In genomic region chr14:91510171-91511013, GRCh38 we compare ENCODE assay signal across 1 cellular context.
TF ChIP-seq lines count a peak whose summit lies in the region.

PPP4R3A (minus strand) TSS chr14:91510310; CDS start chr14:91509647, 663 bp downstream.

TF ChIP-seq in HEK293, 187 proteins besides CTCF, POLR2A, EP300 and RAD21 (continued from another document and continues in another):
- peak; percentile 88; the same call in 1 of the 2 replicates for TF ChIP-seq PBX3 (CRISPR knock-in tag; IDR thresholded peaks at IDR 0.05)
- peak; percentile 7 for TF ChIP-seq ZNF449 (tag by site-specific recombination; IDR thresholded peaks at IDR 0.05)
- no peak for TF ChIP-seq ZNF280C (tag by site-specific recombination; IDR thresholded peaks at IDR 0.05)
- peak; percentile 90 for TF ChIP-seq GLIS1 (tag by site-specific recombination; IDR thresholded peaks at IDR 0.05)
- peak; percentile 11; the same call in 1 of the 2 replicates for TF ChIP-seq ZNF18 (tag by site-specific recombination; IDR thresholded peaks at IDR 0.05)
- TF ChIP-seq YY1 (tag by site-specific recombination; IDR thresholded peaks at IDR 0.05): peak; percentile 98
- peak; percentile 57; the same call in 1 of the 2 replicates for TF ChIP-seq ZNF2 (tag by site-specific recombination; IDR thresholded peaks at IDR 0.05)
- TF ChIP-seq ZNF423 (tag by site-specific recombination; IDR thresholded peaks at IDR 0.05): 0 out of 2 replicates have a peak, but pooled peaks have one; percentile 24
- peak; percentile 77 for TF ChIP-seq OSR2 (tag by site-specific recombination; IDR thresholded peaks at IDR 0.05)
- no peak for TF ChIP-seq ZNF585B (tag by site-specific recombination; IDR thresholded peaks at IDR 0.05)
- TF ChIP-seq ZNF645 (tag by site-specific recombination; IDR thresholded peaks at IDR 0.05): 0 out of 2 replicates have a peak, but pooled peaks have one; percentile 5
- no peak for TF ChIP-seq ZNF426 (tag by site-specific recombination; IDR thresholded peaks at IDR 0.05)
- TF ChIP-seq ZNF366 (tag by site-specific recombination; conservative IDR thresholded peaks at IDR 0.05): peak; percentile 87
- peak; percentile 98 for TF ChIP-seq SP3 (tag by site-specific recombination; IDR thresholded peaks at IDR 0.05)
- TF ChIP-seq ZBTB6 (tag by site-specific recombination; IDR thresholded peaks at IDR 0.05): peak; percentile 91
- TF ChIP-seq ZNF785 (tag by site-specific recombination; IDR thresholded peaks at IDR 0.05): peak; percentile 16; the same call in 1 of the 2 replicates
- no peak for TF ChIP-seq SALL2 (tag by site-specific recombination; IDR thresholded peaks at IDR 0.05; ENCODE audit: borderline replicate concordance)
- no peak for TF ChIP-seq ZNF776 (tag by site-specific recombination; IDR thresholded peaks at IDR 0.05; ENCODE audit: borderline replicate concordance)
- peak; percentile 72 for TF ChIP-seq ZBTB11 (tag by site-specific recombination; conservative IDR thresholded peaks at IDR 0.05; ENCODE audit: low read depth)
- peak; percentile 92 for TF ChIP-seq ZFP69B (tag by site-specific recombination; IDR thresholded peaks at IDR 0.05)
- TF ChIP-seq ZNF121 (tag by site-specific recombination; IDR thresholded peaks at IDR 0.05): peak; percentile 50; the same call in 1 of the 2 replicates
- TF ChIP-seq ZNF639 (tag by site-specific recombination; IDR thresholded peaks at IDR 0.05): no peak; the same call in 1 of the 2 replicates
- peak; percentile 96 for TF ChIP-seq ZFHX2 (tag by site-specific recombination; conservative IDR thresholded peaks at IDR 0.05)
- TF ChIP-seq ZNF555 (tag by site-specific recombination; conservative IDR thresholded peaks at IDR 0.05): no peak
- peak; percentile 85; the same call in 1 of the 2 replicates for TF ChIP-seq ZNF843 (tag by site-specific recombination; IDR thresholded peaks at IDR 0.05)
- TF ChIP-seq ZNF629 (tag by site-specific recombination; IDR thresholded peaks at IDR 0.05): peak; percentile 90
- 0 out of 2 replicates have a peak, but pooled peaks have one; percentile 12 for TF ChIP-seq ZSCAN23 (tag by site-specific recombination; IDR thresholded peaks at IDR 0.05)
- TF ChIP-seq ZBTB8A (tag by site-specific recombination; IDR thresholded peaks at IDR 0.05): peak; percentile 98
- peak; percentile 98 for TF ChIP-seq ZNF398 (tag by site-specific recombination; IDR thresholded peaks at IDR 0.05)
- TF ChIP-seq ZNF23 (tag by site-specific recombination; IDR thresholded peaks at IDR 0.05; ENCODE audit: borderline replicate concordance): 0 out of 2 replicates have a peak, but pooled peaks have one; percentile 85
- TF ChIP-seq ZNF239 (tag by site-specific recombination; IDR thresholded peaks at IDR 0.05): no peak
- peak; percentile 98 for TF ChIP-seq SP2 (tag by site-specific recombination; IDR thresholded peaks at IDR 0.05)
- TF ChIP-seq PRDM10 (tag by site-specific recombination; IDR thresholded peaks at IDR 0.05): peak; percentile 76
- TF ChIP-seq ZNF292 (tag by site-specific recombination; IDR thresholded peaks at IDR 0.05; ENCODE audit: borderline replicate concordance, low read depth): no peak
- no peak for TF ChIP-seq ZNF677 (tag by site-specific recombination; IDR thresholded peaks at IDR 0.05)
- TF ChIP-seq ZFP3 (tag by site-specific recombination; IDR thresholded peaks at IDR 0.05; ENCODE audit: low read depth): 0 out of 2 replicates have a peak, but pooled peaks have one; percentile 21
- TF ChIP-seq ZNF600 (tag by site-specific recombination; IDR thresholded peaks at IDR 0.05): peak; percentile 70
- TF ChIP-seq ZBTB17 (tag by site-specific recombination; IDR thresholded peaks at IDR 0.05): peak; percentile 95
- no peak for TF ChIP-seq ZNF792 (tag by site-specific recombination; IDR thresholded peaks at IDR 0.05)
